Comparison of ENCODE assay signal across 17 cellular contexts in the genomic region with DNA sequence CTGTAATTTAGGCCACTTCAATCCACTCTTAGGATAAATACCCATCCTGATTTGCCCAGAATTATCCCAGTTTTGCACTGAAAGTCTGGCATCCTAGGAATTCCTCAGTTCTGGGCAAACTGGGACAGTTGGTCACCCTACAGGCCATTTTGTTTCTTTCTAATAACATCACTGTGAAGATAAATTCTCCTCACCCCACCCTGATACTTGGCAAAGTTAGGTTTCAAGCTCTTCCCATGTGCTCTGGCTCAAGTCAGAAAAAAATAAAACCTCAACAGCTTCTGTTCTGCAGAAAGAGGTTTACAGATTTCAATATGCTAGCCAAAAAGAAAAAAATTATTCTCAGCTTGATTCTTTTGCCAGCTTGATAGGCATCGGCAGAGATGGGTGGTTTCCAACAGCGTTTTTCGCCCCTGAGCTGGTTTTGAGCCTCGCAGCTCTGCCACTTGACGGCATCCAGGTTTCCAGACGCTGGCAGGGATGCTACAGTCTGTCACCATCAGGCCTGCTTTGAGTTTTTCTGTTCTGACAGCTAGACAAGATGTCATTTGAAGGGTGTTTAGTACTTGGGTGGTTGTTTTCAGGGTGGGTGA.
DNase-seq lines count a peak whose midpoint lies in the region; ATAC-seq and TF ChIP-seq lines count a peak whose summit lies in the region.
"Had no signal": no experiment of that assay in that cellular context is flagged by ENCODE, and none has a peak within 500 bp of the region (broad histone marks: within the 10 kb centered on the region; RNA-seq: fewer than 3 reads in every experiment).

No MANE protein-coding gene starts in this region.

- no peaks in the 10 kb centered on the region for H3K9me3 Mint-ChIP-seq in CD14-positive monocyte

- H3K36me3 ChIP-seq in ascending aorta: no peaks in the 10 kb centered on the region
- H3K36me3 ChIP-seq in heart right ventricle: no peaks in the 10 kb centered on the region
- H3K36me3 ChIP-seq in stomach smooth muscle (ENCODE audit: control insufficient read depth in 2 of 2, insufficient read depth in 2 of 2, low read length in 2 of 2): no peaks in the 10 kb centered on the region
- H3K36me3 ChIP-seq: BLaER1, HAP-1 had no signal

- 47 to 49% methylated on average over 6 of the region's 6 CpGs for WGBS in heart right ventricle, 2 donors

- H3K27me3 Mint-ChIP-seq in CD14-positive monocyte (ENCODE audit: low read depth in 3 of 3): peaks cover 0 to 6% (median 3%) of the 10 kb centered on the region in 3 donors

- H3K4me1 Mint-ChIP-seq in CD14-positive monocyte: no peaks in the 10 kb centered on the region

- TF ChIP-seq CTCF in ascending aorta (IDR thresholded peaks at IDR 0.05) (no peak), heart right ventricle (IDR thresholded peaks at IDR 0.05) (no peak), CD14-positive monocyte (IDR thresholded peaks at IDR 0.05) (no peak)

- no peaks in the 10 kb centered on the region for H3K27me3 ChIP-seq in ascending aorta
- peaks cover 0 to 4% (median 0%) of the 10 kb centered on the region in 7 donors for H3K27me3 ChIP-seq in heart right ventricle
- H3K27me3 ChIP-seq in stomach smooth muscle (ENCODE audit: control insufficient read depth in 1 of 2, insufficient read depth in 2 of 2, low read length in 2 of 2): no peaks in the 10 kb centered on the region
- H3K27me3 ChIP-seq: BLaER1 had no signal

- intact Hi-C loops in ascending aorta (cut with DNase I): no loop called here
- intact Hi-C loops in heart right ventricle (cut with DNase I): loop anchor here in 4 of 10 donors (2.0 to 10.0 kb wide), 4 partner anchors 111 to 231 kb away; no protein-coding TSS in a partner anchor
- intact Hi-C loops in CD14-positive monocyte (cut with micrococcal nuclease): loop anchor here in 1 of 2 donors (2.0 kb wide), 1 partner anchor 233 kb away; no protein-coding TSS in a partner anchor

- no peak overlapping the region for H3K4me3 Mint-ChIP-seq in CD14-positive monocyte

- H3K4me1 ChIP-seq in ascending aorta (peaks cover 0 to 27% of the 10 kb centered on the region in 2 donors), heart right ventricle (peaks cover 0 to 35% (median 3%) of the 10 kb centered on the region in 9 donors), stomach smooth muscle (ENCODE audit: control insufficient read depth, insufficient read depth, low read length) (peaks cover 10% of the 10 kb centered on the region)
- H3K4me1 ChIP-seq: HAP-1 had no signal

- no peaks in the 10 kb centered on the region for H3K36me3 Mint-ChIP-seq in CD14-positive monocyte

- no peak overlapping the region for H3K27ac Mint-ChIP-seq in CD14-positive monocyte

- no peak overlapping the region for H3K9ac ChIP-seq in stomach smooth muscle (ENCODE audit: low read length in 2 of 2)
- H3K9ac ChIP-seq: BLaER1 had no signal

- DNase-seq in NCI-H1694 (lab: John Stamatoyannopoulos, UW) (peak; percentile 64), ascending aorta (ENCODE audit: low spot score in 2 of 2) (no peak), heart right ventricle (no peak), mucosa of gallbladder (ENCODE audit: low spot score) (no peak), CD14-positive monocyte (ENCODE audit: low spot score) (no peak)
- DNase-seq: EL, Karpas-422, NCI-H1105 treated with DMSO at 0.1 percent for 48 hours, NCI-H2029, NCI-H226, PC-3 had no signal

- H3K27ac ChIP-seq in ascending aorta (peak overlapping the region; percentile 68 to 69), heart right ventricle (peak overlapping the region in 6 of 10 donors; percentile 6 to 61 (median 28)), stomach smooth muscle (ENCODE audit: low read length) (peak overlapping the region; percentile 37)
- H3K27ac ChIP-seq: BLaER1, SK-N-MC had no signal

- ATAC-seq in heart right ventricle (peak in 3 of 8 donors; percentile 30 to 48 (median 36)), HG03520 (IDR thresholded peaks at IDR 0.05; ENCODE audit: unreplicated experiment) (no peak), GM18858 (IDR thresholded peaks at IDR 0.05; ENCODE audit: unreplicated experiment) (no peak)

- no peak overlapping the region for H3K4me3 ChIP-seq in ascending aorta
- H3K4me3 ChIP-seq in heart right ventricle: no peak overlapping the region
- peak overlapping the region in 1 of 2 donors; percentile 15 for H3K4me3 ChIP-seq in stomach smooth muscle (ENCODE audit: low read length in 2 of 2)
- H3K4me3 ChIP-seq: BLaER1, HAP-1, SK-N-MC had no signal

- H3K9me3 ChIP-seq in ascending aorta (no peaks in the 10 kb centered on the region), heart right ventricle (no peaks in the 10 kb centered on the region), stomach smooth muscle (ENCODE audit: control insufficient read depth in 2 of 2, low read length in 2 of 2) (no peaks in the 10 kb centered on the region)
- H3K9me3 ChIP-seq: BLaER1, HAP-1 had no signal
